Comparison of ENCODE assay signal across 18 cellular contexts in the genomic region with DNA sequence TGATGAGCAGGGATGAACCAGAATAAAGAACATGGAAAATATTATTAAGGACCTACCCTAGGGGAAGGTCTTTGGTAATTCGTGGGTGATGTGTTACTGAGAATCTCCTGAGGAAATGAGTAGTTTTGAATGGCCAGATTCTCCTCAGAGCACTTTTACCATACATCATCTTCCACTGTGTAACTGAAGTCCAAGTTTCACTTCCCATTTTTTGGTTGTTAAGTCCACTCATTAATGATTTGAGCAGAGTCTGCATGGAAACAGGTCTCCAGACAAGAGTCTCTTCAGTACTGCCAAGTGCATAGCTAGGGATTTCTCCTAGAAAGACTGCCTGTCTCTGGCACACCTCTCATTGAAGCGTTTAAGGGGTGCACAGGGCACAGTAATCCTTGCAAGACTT. TPM values are rescaled to one million over a fixed set of nuclear protein-coding genes. Genes with fewer than 3 reads are reported as not detected.
DNase-seq lines count a peak whose midpoint lies in the region; ATAC-seq, FAIRE-seq and TF ChIP-seq lines count a peak whose summit lies in the region.
"Had no signal": no experiment of that assay in that cellular context is flagged by ENCODE, and none has a peak within 500 bp of the region (broad histone marks: within the 10 kb centered on the region; RNA-seq: fewer than 3 reads in every experiment).

No MANE protein-coding gene starts in this region.

- intact Hi-C loops in OCI-LY7 (cut with micrococcal nuclease; ENCODE audit: unreplicated experiment), result no loop called here

- H3K36me3 ChIP-seq in MM.1S (replicated peaks; ENCODE audit: insufficient read depth, low read length) (no peaks in the 10 kb centered on the region), OCI-LY7 (ENCODE audit: insufficient read depth, low read length) (no peaks in the 10 kb centered on the region)
- H3K36me3 ChIP-seq: BE2C had no signal

- POLR2A ChIA-PET in OCI-LY7 (lab: Charles Lee), result no interaction called here

- H4K20me1 ChIP-seq in MM.1S (ENCODE audit: insufficient read depth, low read length) (no peaks in the 10 kb centered on the region), OCI-LY7 (ENCODE audit: insufficient read depth, low read length) (no peaks in the 10 kb centered on the region)

- H3K9ac ChIP-seq in MM.1S (ENCODE audit: low read length), result no peak overlapping the region

- no peaks in the 10 kb centered on the region for H3K27me3 ChIP-seq in MM.1S (replicated peaks; ENCODE audit: insufficient read depth, low read length)
- H3K27me3 ChIP-seq: BE2C had no signal

- no peak overlapping the region for H2AFZ ChIP-seq in MM.1S (ENCODE audit: low read length)
- no peak overlapping the region for H2AFZ ChIP-seq in OCI-LY7 (ENCODE audit: low read length)

- H3K4me1 ChIP-seq in MM.1S (ENCODE audit: low read length), result no peaks in the 10 kb centered on the region
- no peaks in the 10 kb centered on the region for H3K4me1 ChIP-seq in OCI-LY7 (ENCODE audit: insufficient read depth, low read length, poor library complexity, severe bottlenecking)
- H3K4me1 ChIP-seq: BE2C, Caco-2 had no signal

- H3K9me2 ChIP-seq in MM.1S (replicated peaks; ENCODE audit: insufficient read depth, low read length) (no peaks in the 10 kb centered on the region), OCI-LY7 (ENCODE audit: insufficient read depth, low read length) (no peaks in the 10 kb centered on the region)

- ATAC-seq in GM19452 (IDR thresholded peaks at IDR 0.05; ENCODE audit: unreplicated experiment), result no peak
- ATAC-seq: HepG2 had no signal

- H3K9me3 ChIP-seq in MM.1S (replicated peaks; ENCODE audit: insufficient read depth, low read length) (no peaks in the 10 kb centered on the region), OCI-LY7 (ENCODE audit: low read length) (no peaks in the 10 kb centered on the region)
- H3K9me3 ChIP-seq: BE2C, Caco-2 had no signal

- no peak for FAIRE-seq in GM12891 (lab: Jason Lieb, UNC)
- FAIRE-seq: A204.1, D721Med, G401.6, H1, HepG2 had no signal

- no peaks in the 10 kb centered on the region for H3F3A ChIP-seq in MM.1S (ENCODE audit: insufficient read depth, low read length)

- no peak for TF ChIP-seq CTCF in MM.1S (IDR thresholded peaks at IDR 0.05; ENCODE audit: low read length)
- no peak for TF ChIP-seq CTCF in OCI-LY7 (conservative IDR thresholded peaks at IDR 0.05; ENCODE audit: low read length)

- H3K79me2 ChIP-seq in MM.1S (ENCODE audit: low read length) (no peaks in the 10 kb centered on the region), OCI-LY7 (ENCODE audit: insufficient read depth, low read depth, low read length) (no peaks in the 10 kb centered on the region)

- DNase-seq in GM12891 (ENCODE audit: insufficient read length, low spot score), result no peak
- DNase-seq in MM.1S, result peak; percentile 17
- DNase-seq in OCI-LY7 (ENCODE audit: low spot score), result peak; percentile 10
- DNase-seq in anterior cingulate cortex (lab: John Stamatoyannopoulos, UW), result no peak
- no peak for DNase-seq in activated T-cell treated with anti-CD3 and anti-CD28 coated beads for 4 hours
- DNase-seq: ACHN; BE2C; C1 segment of cervical spinal cord; Caco-2; CD4-positive, alpha-beta T cell; H9 had no signal

- H3K4me3 ChIP-seq in MM.1S (ENCODE audit: low read length) (no peak overlapping the region), OCI-LY7 (ENCODE audit: low read depth, low read length, poor library complexity, severe bottlenecking) (no peak overlapping the region)

- no TSS peak for BruUV-seq in OCI-LY7 (replicated peaks; lab: Mats Ljungman, UMichigan)

- CTCF ChIA-PET in OCI-LY7 (lab: Charles Lee; ENCODE audit: unreplicated experiment), result no interaction called here

- H3K4me2 ChIP-seq in MM.1S (ENCODE audit: low read depth, low read length) (no peak overlapping the region), OCI-LY7 (ENCODE audit: low read length) (no peak overlapping the region)

- TF ChIP-seq POLR2A in GM12891 (IDR thresholded peaks at IDR 0.05; ENCODE audit: low read depth, low read length), result no peak

- H3K27ac ChIP-seq in MM.1S (ENCODE audit: low read length) (no peak overlapping the region), OCI-LY7 (ENCODE audit: low read depth, low read length, poor library complexity, severe bottlenecking) (no peak overlapping the region)

TF ChIP-seq in GM12891, 5 proteins besides CTCF, POLR2A, EP300 and RAD21:
- TF ChIP-seq PAX5 (IDR thresholded peaks at IDR 0.05; ENCODE audit: insufficient read depth, low read length, severe bottlenecking) (no peak), POU2F2 (IDR thresholded peaks at IDR 0.05; ENCODE audit: low read depth, low read length) (no peak), POLR2AphosphoS5 (IDR thresholded peaks at IDR 0.05; ENCODE audit: low read depth, low read length) (no peak), SPI1 (IDR thresholded peaks at IDR 0.05; ENCODE audit: low read depth, low read length) (peak; percentile 79), TAF1 (IDR thresholded peaks at IDR 0.05; ENCODE audit: low read depth, low read length) (no peak)

RNA-seq across cellular contexts. Expression of a gene that starts 48.7 kb away (rescaled TPM):
- polyA plus RNA-seq in GM12891 (2012; ENCODE audit: low read depth, missing spikeins), result not detected
- total RNA-seq in OCI-LY7 (2014; rRNA removed; shearing (Covaris generic)), result not detected in 2 replicates
- not detected in 2 replicates for total RNA-seq in OCI-LY7 (2022)
- total RNA-seq: CD4-positive, alpha-beta T cell; HepG2 had no signal
- polyA plus RNA-seq: HepG2, IgD-negative memory B cell had no signal

Comparison
In these comparisons a context has a peak if more than half of its experiments do, and no peak if none do; other contexts are left out.
1. DNase-seq: peak in MM.1S (single experiment) and OCI-LY7 (single experiment); none in GM12891 (single experiment), anterior cingulate cortex (0 of 58) and activated T-cell treated with anti-CD3 and anti-CD28 coated beads for 4 hours (single experiment).